ENCODE assay signal across 1 cellular context in the genomic region with DNA sequence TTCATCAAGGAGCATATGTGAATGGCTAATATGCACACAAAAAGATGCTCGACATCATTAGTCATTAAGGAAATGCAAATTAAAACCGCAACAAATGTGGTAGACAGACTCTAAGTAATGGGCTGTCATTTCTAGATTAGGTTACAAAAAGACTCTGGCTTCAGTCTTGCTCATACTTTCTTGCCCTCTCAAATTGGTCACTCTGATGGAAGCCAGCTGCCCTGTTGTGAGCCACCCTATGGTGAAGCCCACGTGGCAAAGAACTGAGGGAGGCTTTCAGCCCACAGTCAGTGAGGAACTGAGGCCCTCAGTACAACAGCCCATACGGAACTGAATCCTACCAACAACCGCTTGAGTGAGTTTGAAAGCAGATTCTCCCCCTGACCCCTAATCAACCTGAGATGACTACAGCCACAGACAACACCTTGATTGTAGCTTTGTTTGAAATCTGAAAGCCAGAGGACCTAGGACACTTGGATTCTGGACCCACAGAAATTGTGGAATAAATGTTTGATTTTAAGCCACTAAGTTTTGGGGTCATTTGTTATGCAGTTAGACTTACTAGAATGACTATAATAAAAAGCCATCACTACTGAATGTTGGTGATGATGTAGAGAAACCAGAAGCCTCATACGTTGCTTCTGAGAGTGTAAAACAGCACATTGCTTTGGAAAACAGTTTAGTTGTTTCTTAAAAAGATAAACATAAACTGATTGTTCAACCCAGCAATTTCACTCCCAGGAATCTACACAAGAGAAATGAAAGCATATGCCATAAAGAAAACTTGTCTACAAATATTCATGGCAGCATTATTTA.
TF ChIP-seq lines count a peak whose summit lies in the region.

No MANE protein-coding gene starts in this region.

TF ChIP-seq in GM12878, 131 proteins besides CTCF, POLR2A, EP300 and RAD21 (continued from another document):
- TF ChIP-seq, protein P1, sequence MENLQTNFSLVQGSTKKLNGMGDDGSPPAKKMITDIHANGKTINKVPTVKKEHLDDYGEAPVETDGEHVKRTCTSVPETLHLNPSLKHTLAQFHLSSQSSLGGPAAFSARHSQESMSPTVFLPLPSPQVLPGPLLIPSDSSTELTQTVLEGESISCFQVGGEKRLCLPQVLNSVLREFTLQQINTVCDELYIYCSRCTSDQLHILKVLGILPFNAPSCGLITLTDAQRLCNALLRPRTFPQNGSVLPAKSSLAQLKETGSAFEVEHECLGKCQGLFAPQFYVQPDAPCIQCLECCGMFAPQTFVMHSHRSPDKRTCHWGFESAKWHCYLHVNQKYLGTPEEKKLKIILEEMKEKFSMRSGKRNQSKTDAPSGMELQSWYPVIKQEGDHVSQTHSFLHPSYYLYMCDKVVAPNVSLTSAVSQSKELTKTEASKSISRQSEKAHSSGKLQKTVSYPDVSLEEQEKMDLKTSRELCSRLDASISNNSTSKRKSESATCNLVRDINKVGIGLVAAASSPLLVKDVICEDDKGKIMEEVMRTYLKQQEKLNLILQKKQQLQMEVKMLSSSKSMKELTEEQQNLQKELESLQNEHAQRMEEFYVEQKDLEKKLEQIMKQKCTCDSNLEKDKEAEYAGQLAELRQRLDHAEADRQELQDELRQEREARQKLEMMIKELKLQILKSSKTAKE (IDR thresholded peaks at IDR 0.05; ENCODE audit: low read depth, poor library complexity, severe bottlenecking), result peak; percentile 99
- TF ChIP-seq BCL11A (IDR thresholded peaks at IDR 0.05; ENCODE audit: low read depth, low read length), result peak; percentile 90
- TF ChIP-seq CEBPB (IDR thresholded peaks at IDR 0.05; ENCODE audit: borderline replicate concordance in 1 of 2, low read depth in 2 of 2, low read length in 2 of 2), result peak in 1 of 2 experiments; percentile 73; a peak in 1 of 4 replicates
- peak; percentile 87 for TF ChIP-seq NFIC (IDR thresholded peaks at IDR 0.05; ENCODE audit: low read depth, low read length)
- peak; percentile 25; the same call in 1 of the 2 replicates for TF ChIP-seq JUND (IDR thresholded peaks at IDR 0.05; ENCODE audit: low read depth, low read length)
- TF ChIP-seq, protein P2, sequence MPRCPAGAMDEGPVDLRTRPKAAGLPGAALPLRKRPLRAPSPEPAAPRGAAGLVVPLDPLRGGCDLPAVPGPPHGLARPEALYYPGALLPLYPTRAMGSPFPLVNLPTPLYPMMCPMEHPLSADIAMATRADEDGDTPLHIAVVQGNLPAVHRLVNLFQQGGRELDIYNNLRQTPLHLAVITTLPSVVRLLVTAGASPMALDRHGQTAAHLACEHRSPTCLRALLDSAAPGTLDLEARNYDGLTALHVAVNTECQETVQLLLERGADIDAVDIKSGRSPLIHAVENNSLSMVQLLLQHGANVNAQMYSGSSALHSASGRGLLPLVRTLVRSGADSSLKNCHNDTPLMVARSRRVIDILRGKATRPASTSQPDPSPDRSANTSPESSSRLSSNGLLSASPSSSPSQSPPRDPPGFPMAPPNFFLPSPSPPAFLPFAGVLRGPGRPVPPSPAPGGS (IDR thresholded peaks at IDR 0.05; ENCODE audit: borderline replicate concordance, insufficient read depth, low read depth, low read length, poor library complexity, severe bottlenecking), result peak; percentile 78
- peak; percentile 49; the same call in 1 of the 2 replicates for TF ChIP-seq TCF7 (IDR thresholded peaks at IDR 0.05; ENCODE audit: borderline replicate concordance)
- TF ChIP-seq MEF2A (IDR thresholded peaks at IDR 0.05; ENCODE audit: insufficient read depth, low read depth, low read length), result peak; percentile 71; the same call in 1 of the 2 replicates
- TF ChIP-seq, protein P3, sequence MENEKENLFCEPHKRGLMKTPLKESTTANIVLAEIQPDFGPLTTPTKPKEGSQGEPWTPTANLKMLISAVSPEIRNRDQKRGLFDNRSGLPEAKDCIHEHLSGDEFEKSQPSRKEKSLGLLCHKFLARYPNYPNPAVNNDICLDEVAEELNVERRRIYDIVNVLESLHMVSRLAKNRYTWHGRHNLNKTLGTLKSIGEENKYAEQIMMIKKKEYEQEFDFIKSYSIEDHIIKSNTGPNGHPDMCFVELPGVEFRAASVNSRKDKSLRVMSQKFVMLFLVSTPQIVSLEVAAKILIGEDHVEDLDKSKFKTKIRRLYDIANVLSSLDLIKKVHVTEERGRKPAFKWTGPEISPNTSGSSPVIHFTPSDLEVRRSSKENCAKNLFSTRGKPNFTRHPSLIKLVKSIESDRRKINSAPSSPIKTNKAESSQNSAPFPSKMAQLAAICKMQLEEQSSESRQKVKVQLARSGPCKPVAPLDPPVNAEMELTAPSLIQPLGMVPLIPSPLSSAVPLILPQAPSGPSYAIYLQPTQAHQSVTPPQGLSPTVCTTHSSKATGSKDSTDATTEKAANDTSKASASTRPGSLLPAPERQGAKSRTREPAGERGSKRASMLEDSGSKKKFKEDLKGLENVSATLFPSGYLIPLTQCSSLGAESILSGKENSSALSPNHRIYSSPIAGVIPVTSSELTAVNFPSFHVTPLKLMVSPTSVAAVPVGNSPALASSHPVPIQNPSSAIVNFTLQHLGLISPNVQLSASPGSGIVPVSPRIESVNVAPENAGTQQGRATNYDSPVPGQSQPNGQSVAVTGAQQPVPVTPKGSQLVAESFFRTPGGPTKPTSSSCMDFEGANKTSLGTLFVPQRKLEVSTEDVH (IDR thresholded peaks at IDR 0.05; ENCODE audit: low read depth, partially characterized antibody), result no peak
- no peak for TF ChIP-seq ZSCAN29 (IDR thresholded peaks at IDR 0.05)
- TF ChIP-seq KAT2A (conservative IDR thresholded peaks at IDR 0.05; ENCODE audit: control insufficient read depth, low read depth, low read length), result no peak
- TF ChIP-seq POU2F2 (IDR thresholded peaks at IDR 0.05; ENCODE audit: borderline replicate concordance, low read depth, low read length), result peak; percentile 96
- peak; percentile 48; the same call in 1 of the 2 replicates for TF ChIP-seq GATAD2B (conservative IDR thresholded peaks at IDR 0.05; ENCODE audit: low read depth)
- peak; percentile 66 for TF ChIP-seq IKZF1 (conservative IDR thresholded peaks at IDR 0.05)
- TF ChIP-seq RELA (IDR thresholded peaks at IDR 0.05; ENCODE audit: borderline replicate concordance, partially characterized antibody), result peak; percentile 22
- peak in 1 of 2 experiments; percentile 91; a peak in 2 of 4 replicates for TF ChIP-seq ETV6 (conservative IDR thresholded peaks at IDR 0.05 in 1 of 2, IDR thresholded peaks at IDR 0.05 in 1 of 2; ENCODE audit: borderline replicate concordance in 1 of 2, low read depth in 1 of 2)
- TF ChIP-seq, protein P4, sequence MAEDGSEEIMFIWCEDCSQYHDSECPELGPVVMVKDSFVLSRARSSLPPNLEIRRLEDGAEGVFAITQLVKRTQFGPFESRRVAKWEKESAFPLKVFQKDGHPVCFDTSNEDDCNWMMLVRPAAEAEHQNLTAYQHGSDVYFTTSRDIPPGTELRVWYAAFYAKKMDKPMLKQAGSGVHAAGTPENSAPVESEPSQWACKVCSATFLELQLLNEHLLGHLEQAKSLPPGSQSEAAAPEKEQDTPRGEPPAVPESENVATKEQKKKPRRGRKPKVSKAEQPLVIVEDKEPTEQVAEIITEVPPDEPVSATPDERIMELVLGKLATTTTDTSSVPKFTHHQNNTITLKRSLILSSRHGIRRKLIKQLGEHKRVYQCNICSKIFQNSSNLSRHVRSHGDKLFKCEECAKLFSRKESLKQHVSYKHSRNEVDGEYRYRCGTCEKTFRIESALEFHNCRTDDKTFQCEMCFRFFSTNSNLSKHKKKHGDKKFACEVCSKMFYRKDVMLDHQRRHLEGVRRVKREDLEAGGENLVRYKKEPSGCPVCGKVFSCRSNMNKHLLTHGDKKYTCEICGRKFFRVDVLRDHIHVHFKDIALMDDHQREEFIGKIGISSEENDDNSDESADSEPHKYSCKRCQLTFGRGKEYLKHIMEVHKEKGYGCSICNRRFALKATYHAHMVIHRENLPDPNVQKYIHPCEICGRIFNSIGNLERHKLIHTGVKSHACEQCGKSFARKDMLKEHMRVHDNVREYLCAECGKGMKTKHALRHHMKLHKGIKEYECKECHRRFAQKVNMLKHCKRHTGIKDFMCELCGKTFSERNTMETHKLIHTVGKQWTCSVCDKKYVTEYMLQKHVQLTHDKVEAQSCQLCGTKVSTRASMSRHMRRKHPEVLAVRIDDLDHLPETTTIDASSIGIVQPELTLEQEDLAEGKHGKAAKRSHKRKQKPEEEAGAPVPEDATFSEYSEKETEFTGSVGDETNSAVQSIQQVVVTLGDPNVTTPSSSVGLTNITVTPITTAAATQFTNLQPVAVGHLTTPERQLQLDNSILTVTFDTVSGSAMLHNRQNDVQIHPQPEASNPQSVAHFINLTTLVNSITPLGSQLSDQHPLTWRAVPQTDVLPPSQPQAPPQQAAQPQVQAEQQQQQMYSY (CRISPR knock-in tag; IDR thresholded peaks at IDR 0.05), result no peak
- peak; percentile 51 for TF ChIP-seq BACH1 (IDR thresholded peaks at IDR 0.05; ENCODE audit: borderline replicate concordance)
- peak; percentile 97 for TF ChIP-seq RUNX3 (IDR thresholded peaks at IDR 0.05; ENCODE audit: low read length)
- no peak for TF ChIP-seq NRF1 (conservative IDR thresholded peaks at IDR 0.05; ENCODE audit: low read depth, low read length)
- peak; percentile 95 for TF ChIP-seq DPF2 (IDR thresholded peaks at IDR 0.05)
- TF ChIP-seq, protein P5, sequence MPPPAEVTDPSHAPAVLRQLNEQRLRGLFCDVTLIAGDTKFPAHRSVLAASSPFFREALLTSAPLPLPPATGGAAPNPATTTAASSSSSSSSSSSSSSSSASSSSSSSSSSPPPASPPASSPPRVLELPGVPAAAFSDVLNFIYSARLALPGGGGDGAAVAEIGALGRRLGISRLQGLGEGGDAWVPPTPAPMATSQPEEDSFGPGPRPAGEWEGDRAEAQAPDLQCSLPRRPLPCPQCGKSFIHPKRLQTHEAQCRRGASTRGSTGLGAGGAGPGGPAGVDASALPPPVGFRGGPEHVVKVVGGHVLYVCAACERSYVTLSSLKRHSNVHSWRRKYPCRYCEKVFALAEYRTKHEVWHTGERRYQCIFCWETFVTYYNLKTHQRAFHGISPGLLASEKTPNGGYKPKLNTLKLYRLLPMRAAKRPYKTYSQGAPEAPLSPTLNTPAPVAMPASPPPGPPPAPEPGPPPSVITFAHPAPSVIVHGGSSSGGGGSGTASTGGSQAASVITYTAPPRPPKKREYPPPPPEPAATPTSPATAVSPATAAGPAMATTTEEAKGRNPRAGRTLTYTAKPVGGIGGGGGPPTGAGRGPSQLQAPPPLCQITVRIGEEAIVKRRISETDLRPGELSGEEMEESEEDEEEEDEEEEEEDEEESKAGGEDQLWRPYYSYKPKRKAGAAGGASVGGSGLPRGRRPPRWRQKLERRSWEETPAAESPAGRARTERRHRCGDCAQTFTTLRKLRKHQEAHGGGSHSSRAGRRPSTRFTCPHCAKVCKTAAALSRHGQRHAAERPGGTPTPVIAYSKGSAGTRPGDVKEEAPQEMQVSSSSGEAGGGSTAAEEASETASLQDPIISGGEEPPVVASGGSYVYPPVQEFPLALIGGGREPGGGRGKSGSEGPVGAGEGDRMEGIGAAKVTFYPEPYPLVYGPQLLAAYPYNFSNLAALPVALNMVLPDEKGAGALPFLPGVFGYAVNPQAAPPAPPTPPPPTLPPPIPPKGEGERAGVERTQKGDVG (CRISPR knock-in tag; IDR thresholded peaks at IDR 0.05), result no peak
- TF ChIP-seq, protein P6, sequence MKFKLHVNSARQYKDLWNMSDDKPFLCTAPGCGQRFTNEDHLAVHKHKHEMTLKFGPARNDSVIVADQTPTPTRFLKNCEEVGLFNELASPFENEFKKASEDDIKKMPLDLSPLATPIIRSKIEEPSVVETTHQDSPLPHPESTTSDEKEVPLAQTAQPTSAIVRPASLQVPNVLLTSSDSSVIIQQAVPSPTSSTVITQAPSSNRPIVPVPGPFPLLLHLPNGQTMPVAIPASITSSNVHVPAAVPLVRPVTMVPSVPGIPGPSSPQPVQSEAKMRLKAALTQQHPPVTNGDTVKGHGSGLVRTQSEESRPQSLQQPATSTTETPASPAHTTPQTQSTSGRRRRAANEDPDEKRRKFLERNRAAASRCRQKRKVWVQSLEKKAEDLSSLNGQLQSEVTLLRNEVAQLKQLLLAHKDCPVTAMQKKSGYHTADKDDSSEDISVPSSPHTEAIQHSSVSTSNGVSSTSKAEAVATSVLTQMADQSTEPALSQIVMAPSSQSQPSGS (IDR thresholded peaks at IDR 0.05; ENCODE audit: low read length), result peak; percentile 88
- TF ChIP-seq SREBF1 (IDR thresholded peaks at IDR 0.05; ENCODE audit: low read length), result no peak
